In genomic region chr1:31410871-31411270, GRCh38 we compare ENCODE assay signal across 2 cellular contexts.
TF ChIP-seq lines count a peak whose summit lies in the region.

No MANE protein-coding gene starts in this region.

TF ChIP-seq in HepG2, 621 proteins besides CTCF, POLR2A, EP300 and RAD21:
- TF ChIP-seq ZNF3 (CRISPR knock-in tag; IDR thresholded peaks at IDR 0.05): peak; percentile 69; the same call in 1 of the 2 replicates
- no peak for TF ChIP-seq EHMT2 (IDR thresholded peaks at IDR 0.05; ENCODE audit: borderline replicate concordance, low read depth, low read length)
- no peak for TF ChIP-seq HNRNPH1 (optimal IDR thresholded peaks at IDR 0.05; ENCODE audit: low read depth, low read length)
- TF ChIP-seq ZMYM3 (CRISPR knock-in tag; IDR thresholded peaks at IDR 0.05): 0 out of 2 replicates have a peak, but pooled peaks have one; percentile 14

TF ChIP-seq in K562, 482 proteins besides CTCF, POLR2A, EP300 and RAD21:
- TF ChIP-seq IRF1 (CRISPR knock-in tag; IDR thresholded peaks at IDR 0.05; ENCODE audit: borderline replicate concordance) (no peak), BCOR (IDR thresholded peaks at IDR 0.05) (peak; percentile 10; the same call in 1 of the 2 replicates), VEZF1 (CRISPR knock-in tag; IDR thresholded peaks at IDR 0.05) (no peak), ZBTB11 (CRISPR knock-in tag; IDR thresholded peaks at IDR 0.05) (peak in 1 of 3 experiments; percentile 35; a peak in 2 of 6 replicates)
